ENCODE assay signal across 37 cellular contexts in the genomic region with DNA sequence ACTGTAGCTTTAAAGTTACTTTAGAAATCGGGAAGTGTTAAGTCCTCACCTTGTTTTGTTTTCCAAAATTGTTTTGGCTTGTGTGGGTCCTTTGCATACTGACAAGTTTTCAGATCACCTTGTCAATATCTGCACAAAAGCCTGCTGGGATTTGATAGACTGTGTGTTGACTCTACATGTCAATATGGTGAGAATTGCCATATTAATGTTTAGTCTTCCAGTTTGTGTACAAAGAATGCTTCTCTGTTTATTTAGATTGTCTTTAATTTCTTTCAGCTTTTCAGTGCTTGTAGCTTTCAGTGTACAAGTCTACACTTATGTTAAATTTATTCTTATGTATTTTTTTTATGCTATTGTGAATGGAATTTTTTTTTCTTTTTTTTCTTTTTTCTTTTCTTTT. TPM values are rescaled to one million over a fixed set of nuclear protein-coding genes. Genes with fewer than 3 reads are reported as not detected.
"Had no signal": no experiment of that assay in that cellular context is flagged by ENCODE, and none has a peak within 500 bp of the region (broad histone marks: within the 10 kb centered on the region; RNA-seq: fewer than 3 reads in every experiment).

No MANE protein-coding gene starts in this region.

- H3K9me3 Mint-ChIP-seq: type B pancreatic cell had no signal

- H3K9ac ChIP-seq: neural progenitor cell had no signal

- H3K27ac ChIP-seq: esophagus squamous epithelium, heart right ventricle, left lung, neural progenitor cell, prostate gland, right atrium auricular region, testis, tibial artery had no signal

- H2AFZ ChIP-seq: neural progenitor cell had no signal

- ATAC-seq: effector memory CD8-positive, alpha-beta T cell; heart right ventricle; left cardiac atrium; left lung; mucosa of descending colon; naive thymus-derived CD4-positive, alpha-beta T cell; sciatic nerve; stimulated activated naive CD8-positive, alpha-beta T cell treated with anti-CD3 and anti-CD28 coated beads, Interleukin-15, Interleukin-2, amounts not matched to agents 100 U/mL and 50 U/mL, for 24 hours had no signal

- H3K36me3 ChIP-seq: esophagus squamous epithelium, heart right ventricle, left lung, neural progenitor cell, prostate gland, right atrium auricular region, tibial artery had no signal

- H3K27me3 Mint-ChIP-seq: effector memory CD8-positive, alpha-beta T cell; naive thymus-derived CD4-positive, alpha-beta T cell; type B pancreatic cell had no signal

- H3K27ac Mint-ChIP-seq: effector memory CD8-positive, alpha-beta T cell; mesothelial cell of epicardium; naive thymus-derived CD4-positive, alpha-beta T cell; nephron; neural progenitor cell; type B pancreatic cell had no signal

- FAIRE-seq: endometrium, islet of Langerhans had no signal

- H3K4me3 Mint-ChIP-seq: effector memory CD8-positive, alpha-beta T cell; mesothelial cell of epicardium; naive thymus-derived CD4-positive, alpha-beta T cell; nephron; neural progenitor cell; type B pancreatic cell had no signal

- H3K4me2 ChIP-seq: neural progenitor cell, smooth muscle cell had no signal

- H3K27me3 ChIP-seq: esophagus squamous epithelium, heart right ventricle, left lung, neural progenitor cell, right atrium auricular region, testis, tibial artery had no signal

- DNase-seq: cortex of kidney; effector memory CD8-positive, alpha-beta T cell; erythroblast; esophagus squamous epithelium; foreskin melanocyte; glutamatergic neuron; heart right ventricle; hippocampal formation; left cardiac atrium; left lung; mesenchymal stem cell; mucosa of descending colon; naive thymus-derived CD4-positive, alpha-beta T cell; stimulated activated CD4-positive, alpha-beta T cell treated with anti-CD3 and anti-CD28 coated beads, Interleukin-12 subunit alpha, Interleukin-12 subunit beta, amount 100 ng/mL, for 4 hours; stimulated activated CD4-positive, alpha-beta T cell treated with anti-CD3 and anti-CD28 coated beads, Interleukin-1b, Interleukin-23, amount 100 ng/mL, for 48 hours; stimulated activated CD4-positive, alpha-beta T cell treated with anti-CD3 and anti-CD28 coated beads, Interleukin-4, amount 100 ng/mL, for 1 hour; stimulated activated CD8-positive, alpha-beta memory T cell treated with anti-CD3 and anti-CD28 coated beads, Interleukin-4, amount 100 ng/mL, for 48 hours; stimulated activated naive CD8-positive, alpha-beta T cell treated with anti-CD3 and anti-CD28 coated beads, Interleukin-15, Interleukin-2, amounts not matched to agents 100 U/mL and 50 U/mL, for 24 hours; substantia nigra; testis; tibial artery had no signal

- H3K4me3 ChIP-seq: esophagus squamous epithelium, heart right ventricle, left lung, mucosa of descending colon, neural progenitor cell, prostate gland, right atrium auricular region, smooth muscle cell, testis, tibial artery had no signal

- H3K4me1 ChIP-seq: left lung, prostate gland, testis had no signal

- H3K9me3 ChIP-seq: mucosa of descending colon, prostate gland, right atrium auricular region, testis, tibial artery had no signal

RNA-seq across cellular contexts. Expression of a gene that starts 50.8 kb away (rescaled TPM):
- total RNA-seq: dermis microvascular lymphatic vessel endothelial cell; esophagus squamous epithelium; kidney epithelial cell; left cardiac atrium; left lung; lower leg skin; lung microvascular endothelial cell; mesothelial cell of epicardium; mucosa of descending colon; naive thymus-derived CD4-positive, alpha-beta T cell; osteocyte; right atrium auricular region; sciatic nerve; smooth muscle cell; urinary bladder had no signal
- polyA plus RNA-seq: heart right ventricle; naive thymus-derived CD4-positive, alpha-beta T cell; smooth muscle cell; urinary bladder had no signal
